Comparison of ENCODE assay signal across 9 cellular contexts in the genomic region with DNA sequence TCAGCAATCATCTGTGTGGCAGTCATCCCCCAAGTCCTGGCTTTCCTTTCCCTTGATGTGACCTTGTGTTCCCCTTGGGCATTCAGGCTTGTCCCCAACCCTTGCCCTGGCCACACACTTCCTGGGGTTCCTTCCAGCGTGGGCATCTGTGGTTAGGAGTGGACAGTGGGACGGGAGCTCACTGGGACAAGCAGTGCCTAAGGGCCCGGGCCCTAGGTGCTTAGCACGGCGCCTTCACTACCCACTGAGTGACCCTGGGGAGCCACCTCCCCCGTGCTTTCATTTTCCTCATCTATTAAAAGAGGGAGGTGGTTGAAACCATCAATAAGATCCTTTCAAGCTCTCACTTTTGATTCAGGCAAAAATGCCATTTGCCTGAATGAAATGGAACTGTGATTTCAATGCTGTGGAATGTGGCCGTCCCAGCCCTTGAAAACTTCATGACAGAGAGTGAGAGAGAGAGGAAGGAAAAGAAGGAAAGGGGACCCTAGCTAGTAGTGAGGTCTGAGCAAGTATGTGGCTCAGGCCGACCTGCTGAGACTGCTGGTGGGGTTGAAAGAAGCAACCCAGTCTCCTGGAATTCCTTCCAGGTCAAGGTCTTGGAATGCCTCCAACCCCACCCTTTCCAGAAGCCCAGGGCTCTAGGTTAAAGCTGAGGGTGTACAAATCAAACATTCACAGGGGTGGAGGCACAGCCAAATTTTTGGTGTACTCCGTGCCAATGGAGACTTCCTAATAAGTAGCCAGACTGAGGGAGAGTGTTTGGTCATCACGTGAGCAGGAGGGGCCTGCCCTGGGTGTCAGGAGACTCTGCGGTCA.
DNase-seq lines count a peak whose midpoint lies in the region; ATAC-seq and TF ChIP-seq lines count a peak whose summit lies in the region.
"Had no signal": no experiment of that assay in that cellular context is flagged by ENCODE, and none has a peak within 500 bp of the region (broad histone marks: within the 10 kb centered on the region; RNA-seq: fewer than 3 reads in every experiment).

No MANE protein-coding gene starts in this region.

- intact Hi-C loops in lower leg skin (cut with DNase I; ENCODE audit: low total_unique reads): no loop called here

- no peaks in the 10 kb centered on the region for H3K9me3 ChIP-seq in endodermal cell (ENCODE audit: control insufficient read depth, low read length)
- peaks cover 0 to 7% (median 0%) of the 10 kb centered on the region in 4 donors for H3K9me3 ChIP-seq in upper lobe of left lung

- TF ChIP-seq EP300 in upper lobe of left lung (IDR thresholded peaks at IDR 0.05): no peak

- no peak overlapping the region for H3K4me3 Mint-ChIP-seq in endodermal cell

- H3K27me3 ChIP-seq in endodermal cell (ENCODE audit: control insufficient read depth, insufficient read depth, low read length, poor library complexity, severe bottlenecking): no peaks in the 10 kb centered on the region
- no peaks in the 10 kb centered on the region for H3K27me3 ChIP-seq in upper lobe of left lung

- 52 to 84% methylated on average over 3 to 10 of the region's 11 CpGs for WGBS in endodermal cell (ENCODE audit: insufficient coverage in 1 of 2, insufficient read length in 1 of 2), 2 experiments
- 56 to 60% methylated on average over 11 of the region's 11 CpGs for WGBS in lower leg skin, 2 donors
- 55 to 62% methylated on average over 11 of the region's 11 CpGs for WGBS in upper lobe of left lung, 2 donors

- H3K36me3 Mint-ChIP-seq in endodermal cell (ENCODE audit: low read depth): no peaks in the 10 kb centered on the region

- peaks cover 10% of the 10 kb centered on the region for H3K4me1 Mint-ChIP-seq in endodermal cell

- H3K4me3 ChIP-seq in endodermal cell (ENCODE audit: low read length) (no peak overlapping the region), lower leg skin (ENCODE audit: low read depth, poor library complexity, severe bottlenecking) (no peak overlapping the region), upper lobe of left lung (no peak overlapping the region)

- H3K4me1 ChIP-seq in endodermal cell (ENCODE audit: control insufficient read depth, insufficient read depth, low read length) (peaks cover 10% of the 10 kb centered on the region), upper lobe of left lung (peaks cover 0 to 16% (median 3%) of the 10 kb centered on the region in 4 donors)

- H3K27ac ChIP-seq in endodermal cell (ENCODE audit: low read depth, low read length) (no peak overlapping the region), upper lobe of left lung (peak overlapping the region; percentile 16 to 70 (median 52))

- ATAC-seq in upper lobe of left lung (ENCODE audit: low FRiP score in 2 of 2): peak; percentile 74 to 77

- peak overlapping the region; percentile 44 for H3K27ac Mint-ChIP-seq in endodermal cell

- DNase-seq in M059J (ENCODE audit: low read depth) (peak; percentile 78), endodermal cell (peak; percentile 65), lower leg skin (ENCODE audit: low spot score in 2 of 2) (peak; percentile 71 to 90), upper lobe of left lung (peak in 1 of 2 donors; percentile 43), HCEC 1CT (no peak), superior temporal gyrus (ENCODE audit: extremely low spot score) (no peak), epidermal melanocyte (ENCODE audit: insufficient read length, low spot score) (no peak), NCI-H2196 (lab: John Stamatoyannopoulos, UW; ENCODE audit: unreplicated experiment) (no peak)
- DNase-seq: activated CD4-positive, alpha-beta T cell treated with anti-CD3 and anti-CD28 coated beads, Interleukin-2, amount 50 U/mL, for 4 hours had no signal

- TF ChIP-seq POLR2A in lower leg skin (IDR thresholded peaks at IDR 0.05): no peak
- TF ChIP-seq POLR2A in upper lobe of left lung (IDR thresholded peaks at IDR 0.05): no peak

- peaks cover 2% of the 10 kb centered on the region for H3K27me3 Mint-ChIP-seq in endodermal cell (ENCODE audit: insufficient read depth)

- H3K9me3 Mint-ChIP-seq in endodermal cell: peaks cover 7% of the 10 kb centered on the region

- H3K36me3 ChIP-seq in endodermal cell (ENCODE audit: control insufficient read depth, insufficient read depth, low read length): no peaks in the 10 kb centered on the region
- H3K36me3 ChIP-seq in upper lobe of left lung: no peaks in the 10 kb centered on the region

- TF ChIP-seq CTCF in endodermal cell (conservative IDR thresholded peaks at IDR 0.05) (no peak), lower leg skin (IDR thresholded peaks at IDR 0.05) (no peak), upper lobe of left lung (IDR thresholded peaks at IDR 0.05) (no peak)

- H3K9ac ChIP-seq in endodermal cell (ENCODE audit: extremely low read depth, low read length, poor library complexity, severe bottlenecking): no peak overlapping the region

Comparison
In these comparisons a context has a peak if more than half of its experiments do, and no peak if none do; other contexts are left out.
1. DNase-seq: peak in M059J (single experiment), endodermal cell (single experiment) and lower leg skin (2 of 2); none in HCEC 1CT (single experiment), superior temporal gyrus (single experiment), epidermal melanocyte (single experiment) and NCI-H2196 (single experiment).